Comparison of ENCODE assay signal across 30 cellular contexts in the genomic region with DNA sequence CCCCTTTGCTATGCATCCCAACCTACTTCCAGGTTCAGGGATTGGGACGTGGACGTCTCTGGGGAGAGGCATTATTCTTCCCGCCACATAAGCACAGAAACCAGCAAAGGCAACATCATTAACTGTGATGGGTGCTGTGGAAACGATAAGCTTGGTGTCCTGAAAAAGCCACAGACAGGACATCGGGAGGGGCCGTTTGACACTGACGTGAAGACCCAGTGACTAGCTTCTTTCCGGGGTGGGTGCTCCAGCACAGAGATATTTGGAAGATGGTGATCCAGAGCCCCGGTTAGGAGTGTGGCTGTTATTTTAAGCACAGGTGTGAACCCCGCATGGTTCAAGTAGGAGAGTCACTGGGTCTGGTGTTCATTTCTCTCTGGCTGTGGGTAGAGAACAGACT.
"Had no signal": no experiment of that assay in that cellular context is flagged by ENCODE, and none has a peak within 500 bp of the region (broad histone marks: within the 10 kb centered on the region; RNA-seq: fewer than 3 reads in every experiment).

No MANE protein-coding gene starts in this region.

- FAIRE-seq: astrocyte had no signal

- H3K9me3 ChIP-seq: body of pancreas, breast epithelium, MG63, SJSA1, SK-N-SH had no signal

- DNase-seq: activated CD4-positive, alpha-beta T cell treated with anti-CD3 and anti-CD28 coated beads, Interleukin-2, amount 10 ng/mL, durations not matched to agents 24 days and 14 days; activated CD4-positive, alpha-beta T cell treated with anti-CD3 and anti-CD28 coated beads, Interleukin-2, amount 50 U/mL, for 4 hours; activated CD8-positive, alpha-beta T cell treated with anti-CD3 and anti-CD28 coated beads, Interleukin-2, amount 10 ng/mL, durations not matched to agents 7 days and 5 days; activated gamma-delta T cell; activated naive CD4-positive, alpha-beta T cell treated with Interleukin-2 at 50 U/mL for 16 hours; activated naive CD8-positive, alpha-beta T cell treated with anti-CD3 and anti-CD28 coated beads, Interleukin-2, amount 10 ng/mL, durations not matched to agents 7 days and 5 days; activated T-cell treated with anti-CD3 and anti-CD28 coated beads, Interleukin-2, amount 50 U/mL, for 48 hours; body of pancreas; Kasumi-1; KBM-7; MG63; NCI-H1048; NCI-H1105 treated with DMSO at 0.1 percent for 48 hours; NCI-H1436; NCI-H1694; NCI-H2029; NCI-H345; NCI-H524 treated with DMSO at 0.1 percent for 48 hours; RPMI8226; SHP77 treated with DMSO at 0.1 percent for 48 hours; SK-N-SH; SW 1271; T-helper 1 cell; T-helper 2 cell; T-helper 9 cell had no signal

- H3K27me3 ChIP-seq: body of pancreas, MG63 had no signal

- H3K36me3 ChIP-seq: breast epithelium, MG63, SJSA1 had no signal

- ATAC-seq: activated CD8-positive, alpha-beta T cell treated with anti-CD3 and anti-CD28 coated beads, Interleukin-2, amount 10 ng/mL, durations not matched to agents 7 days and 5 days; body of pancreas; Panc1 had no signal

- H3K27ac ChIP-seq: body of pancreas, breast epithelium, SJSA1, VCaP had no signal

- H3K4me1 ChIP-seq: body of pancreas, breast epithelium, SJSA1 had no signal

- H3K4me3 ChIP-seq: body of pancreas, breast epithelium, MG63, SJSA1 had no signal

- H3K4me2 ChIP-seq: SK-N-SH had no signal

- H3K9ac ChIP-seq: SK-N-SH had no signal
